34 cellular contexts compared by ENCODE assay signal in the genomic region with DNA sequence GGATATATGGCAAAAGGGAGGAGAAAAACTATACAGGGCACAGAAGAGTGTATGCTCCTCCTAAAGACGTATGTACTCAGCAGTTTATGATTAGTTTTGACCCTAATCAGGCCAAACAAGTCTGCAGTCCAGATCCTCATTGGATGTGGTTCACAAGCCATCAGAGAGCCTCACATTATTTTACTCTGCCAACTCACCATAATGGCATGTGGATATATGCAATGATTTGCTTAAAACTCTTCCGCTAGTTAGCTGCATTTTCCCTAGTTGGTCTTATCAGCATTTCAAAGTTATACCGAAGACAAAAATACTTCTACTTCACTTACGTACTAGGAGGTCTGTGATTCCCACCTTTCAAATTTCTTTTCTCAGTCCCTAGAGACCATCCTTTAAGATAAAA.
"Had no signal": no experiment of that assay in that cellular context is flagged by ENCODE, and none has a peak within 500 bp of the region (broad histone marks: within the 10 kb centered on the region; RNA-seq: fewer than 3 reads in every experiment).

No MANE protein-coding gene starts in this region.

- FAIRE-seq: endometrium, endothelial cell of umbilical vein had no signal

- H3K9me3 ChIP-seq: ascending aorta, breast epithelium, colonic mucosa, esophagus squamous epithelium, gastrocnemius medialis, heart left ventricle had no signal

- H3K27ac ChIP-seq: ascending aorta, breast epithelium, cardiac muscle cell, colonic mucosa, epithelial cell of prostate, esophagus squamous epithelium, foreskin keratinocyte, gastrocnemius medialis, heart left ventricle had no signal

- H3K4me1 ChIP-seq: ascending aorta, breast epithelium, colonic mucosa, esophagus squamous epithelium, foreskin keratinocyte had no signal

- H3K4me3 Mint-ChIP-seq: activated CD4-positive, alpha-beta memory T cell treated with anti-CD3 and anti-CD28 coated beads for 36 hours; activated CD4-positive, alpha-beta T cell treated with anti-CD3 and anti-CD28 coated beads for 36 hours; activated CD4-positive, alpha-beta T cell treated with anti-CD3 and anti-CD28 coated beads, Interleukin-2, amount 10 ng/mL, durations not matched to agents 24 days and 14 days; activated naive CD4-positive, alpha-beta T cell treated with anti-CD3 and anti-CD28 coated beads, Interleukin-2, amount 10 ng/mL, durations not matched to agents 7 days and 5 days; activated naive CD8-positive, alpha-beta T cell treated with anti-CD3 and anti-CD28 coated beads, Interleukin-2, amount 10 ng/mL, durations not matched to agents 7 days and 5 days; activated T-cell treated with anti-CD3 and anti-CD28 coated beads, Interleukin-2, amount 50 U/mL, for 24 hours; activated T-cell treated with anti-CD3 and anti-CD28 coated beads, Interleukin-2, amount 50 U/mL, for 72 hours; brain; T-helper 17 cell; T-helper 2 cell treated with Interferon-gamma antibody and Interleukin-4, amounts not matched to agents 5 μg/mL and 100 μg/mL, for 36 hours had no signal

- H3K36me3 ChIP-seq: ascending aorta, breast epithelium, cardiac muscle cell, colonic mucosa, esophagus squamous epithelium, gastrocnemius medialis, heart left ventricle had no signal

- H3K27me3 Mint-ChIP-seq: activated CD4-positive, alpha-beta T cell treated with anti-CD3 and anti-CD28 coated beads, Interleukin-2, amount 10 ng/mL, durations not matched to agents 24 days and 14 days; activated naive CD4-positive, alpha-beta T cell treated with anti-CD3 and anti-CD28 coated beads, Interleukin-2, amount 10 ng/mL, durations not matched to agents 7 days and 5 days; activated T-cell treated with anti-CD3 and anti-CD28 coated beads, Interleukin-2, amount 50 U/mL, for 24 hours; brain had no signal

- H3K4me3 ChIP-seq: ascending aorta, breast epithelium, cardiac muscle cell, colonic mucosa, esophagus squamous epithelium, gastrocnemius medialis, heart left ventricle had no signal

- H3K27ac Mint-ChIP-seq: activated CD4-positive, alpha-beta memory T cell treated with anti-CD3 and anti-CD28 coated beads for 36 hours; activated CD4-positive, alpha-beta T cell treated with anti-CD3 and anti-CD28 coated beads for 36 hours; activated CD4-positive, alpha-beta T cell treated with anti-CD3 and anti-CD28 coated beads, Interleukin-2, amount 10 ng/mL, durations not matched to agents 24 days and 14 days; activated naive CD4-positive, alpha-beta T cell treated with anti-CD3 and anti-CD28 coated beads, Interleukin-2, amount 10 ng/mL, durations not matched to agents 7 days and 5 days; activated naive CD4-positive, alpha-beta T cell treated with anti-CD3 and anti-CD28 coated beads, Interleukin-2, amount 50 U/mL, for 72 hours; activated naive CD8-positive, alpha-beta T cell treated with anti-CD3 and anti-CD28 coated beads, Interleukin-2, amount 10 ng/mL, durations not matched to agents 7 days and 5 days; activated T-cell treated with anti-CD3 and anti-CD28 coated beads, Interleukin-2, amount 50 U/mL, for 24 hours; activated T-cell treated with anti-CD3 and anti-CD28 coated beads, Interleukin-2, amount 50 U/mL, for 72 hours; brain; T-helper 17 cell; T-helper 2 cell treated with Interferon-gamma antibody and Interleukin-4, amounts not matched to agents 5 μg/mL and 100 μg/mL, for 36 hours had no signal

- ATAC-seq: activated CD4-positive, alpha-beta T cell treated with anti-CD3 and anti-CD28 coated beads for 36 hours; activated naive CD4-positive, alpha-beta T cell treated with anti-CD3 and anti-CD28 coated beads, Interleukin-2, amount 50 U/mL, for 72 hours; activated T-cell treated with anti-CD3 and anti-CD28 coated beads, Interleukin-2, amount 50 U/mL, for 72 hours; foreskin keratinocyte; gastrocnemius medialis; heart left ventricle; T-helper 17 cell had no signal

- DNase-seq: activated CD4-positive, alpha-beta memory T cell treated with anti-CD3 and anti-CD28 coated beads for 36 hours; activated CD4-positive, alpha-beta T cell treated with anti-CD3 and anti-CD28 coated beads for 36 hours; activated CD4-positive, alpha-beta T cell treated with anti-CD3 and anti-CD28 coated beads, Interleukin-2, amount 10 ng/mL, durations not matched to agents 24 days and 14 days; activated CD4-positive, CD25-positive, alpha-beta regulatory T cell; activated CD4-positive, CD25-positive, alpha-beta regulatory T cell treated with anti-CD3 and anti-CD28 coated beads, Interleukin-2, amount 50 U/mL, for 72 hours; activated CD8-positive, alpha-beta memory T cell treated with anti-CD3 and anti-CD28 coated beads, Interleukin-2, amount 50 U/mL, for 48 hours; activated gamma-delta T cell; activated naive CD4-positive, alpha-beta T cell; activated naive CD4-positive, alpha-beta T cell treated with anti-CD3 and anti-CD28 coated beads, Interleukin-2, amount 10 ng/mL, durations not matched to agents 7 days and 5 days; activated naive CD8-positive, alpha-beta T cell treated with anti-CD3 and anti-CD28 coated beads, Interleukin-2, amount 10 ng/mL, durations not matched to agents 7 days and 5 days; activated T-cell treated with anti-CD3 and anti-CD28 coated beads for 4 hours; activated T-cell treated with anti-CD3 and anti-CD28 coated beads, Interleukin-2, amount 50 U/mL, for 24 hours; activated T-cell treated with anti-CD3 and anti-CD28 coated beads, Interleukin-2, amount 50 U/mL, for 72 hours; central memory CD4-positive, alpha-beta T cell; cerebellar nuclear complex; colonic mucosa; effector CD8-positive, alpha-beta T cell; esophagus squamous epithelium; foreskin keratinocyte; gastrocnemius medialis; glutamatergic neuron; heart left ventricle; T-helper 1 cell; T-helper 17 cell; T1000 had no signal

- H3K27me3 ChIP-seq: ascending aorta, breast epithelium, cardiac muscle cell, colonic mucosa, esophagus squamous epithelium, foreskin keratinocyte, gastrocnemius medialis, heart left ventricle had no signal

- H3K36me3 Mint-ChIP-seq: activated CD4-positive, alpha-beta memory T cell treated with anti-CD3 and anti-CD28 coated beads for 36 hours; activated naive CD4-positive, alpha-beta T cell treated with anti-CD3 and anti-CD28 coated beads, Interleukin-2, amount 10 ng/mL, durations not matched to agents 7 days and 5 days; activated naive CD4-positive, alpha-beta T cell treated with anti-CD3 and anti-CD28 coated beads, Interleukin-2, amount 50 U/mL, for 72 hours; activated naive CD8-positive, alpha-beta T cell treated with anti-CD3 and anti-CD28 coated beads, Interleukin-2, amount 10 ng/mL, durations not matched to agents 7 days and 5 days; brain had no signal

- H3K4me1 Mint-ChIP-seq: activated CD4-positive, alpha-beta T cell treated with anti-CD3 and anti-CD28 coated beads for 36 hours; activated CD4-positive, alpha-beta T cell treated with anti-CD3 and anti-CD28 coated beads, Interleukin-2, amount 10 ng/mL, durations not matched to agents 24 days and 14 days; activated naive CD4-positive, alpha-beta T cell treated with anti-CD3 and anti-CD28 coated beads, Interleukin-2, amount 10 ng/mL, durations not matched to agents 7 days and 5 days; activated naive CD8-positive, alpha-beta T cell treated with anti-CD3 and anti-CD28 coated beads, Interleukin-2, amount 10 ng/mL, durations not matched to agents 7 days and 5 days; T-helper 17 cell had no signal

- H3K9me3 Mint-ChIP-seq: activated CD4-positive, alpha-beta memory T cell treated with anti-CD3 and anti-CD28 coated beads for 36 hours; activated CD4-positive, alpha-beta T cell treated with anti-CD3 and anti-CD28 coated beads, Interleukin-2, amount 10 ng/mL, durations not matched to agents 24 days and 14 days; activated naive CD4-positive, alpha-beta T cell treated with anti-CD3 and anti-CD28 coated beads, Interleukin-2, amount 10 ng/mL, durations not matched to agents 7 days and 5 days; activated naive CD4-positive, alpha-beta T cell treated with anti-CD3 and anti-CD28 coated beads, Interleukin-2, amount 50 U/mL, for 72 hours; activated naive CD8-positive, alpha-beta T cell treated with anti-CD3 and anti-CD28 coated beads, Interleukin-2, amount 10 ng/mL, durations not matched to agents 7 days and 5 days; activated T-cell treated with anti-CD3 and anti-CD28 coated beads, Interleukin-2, amount 50 U/mL, for 24 hours; T-helper 2 cell treated with Interferon-gamma antibody and Interleukin-4, amounts not matched to agents 5 μg/mL and 100 μg/mL, for 36 hours had no signal
